8 cellular contexts compared by ENCODE assay signal in the genomic region with DNA sequence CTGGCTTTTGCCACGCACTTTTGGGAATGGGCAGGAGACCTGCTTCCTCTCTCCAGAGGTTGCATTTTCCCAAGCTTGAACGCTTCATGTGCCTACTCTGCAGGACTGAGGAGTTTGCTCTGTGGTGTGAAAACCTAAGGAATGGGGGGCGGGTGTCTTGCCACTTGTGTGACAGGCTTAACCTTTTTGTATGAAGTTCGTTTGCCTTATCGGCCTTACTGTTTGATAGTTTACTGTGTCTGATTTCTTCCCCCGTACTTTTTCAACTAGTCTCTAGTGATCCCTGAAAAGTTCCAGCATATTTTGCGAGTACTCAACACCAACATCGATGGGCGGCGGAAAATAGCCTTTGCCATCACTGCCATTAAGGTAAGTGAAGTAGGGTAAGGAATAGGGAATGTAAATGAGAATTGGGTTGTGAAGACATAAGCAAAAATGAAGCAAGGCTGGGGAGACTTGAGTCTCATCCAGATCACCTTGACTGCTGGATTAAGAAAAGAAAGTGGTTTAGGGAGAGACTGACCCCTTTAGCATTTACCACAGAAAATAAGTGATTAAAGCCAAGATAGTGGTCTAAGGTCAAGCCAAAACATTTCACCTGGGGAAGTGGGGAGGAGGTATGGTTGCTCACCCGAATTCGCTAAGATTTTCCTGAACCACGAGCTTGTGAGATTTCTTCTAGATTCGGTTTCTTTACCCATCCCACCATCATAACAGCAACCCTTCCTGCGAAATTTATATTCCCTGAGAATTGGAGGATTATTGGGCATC. TPM values are rescaled to one million over a fixed set of nuclear protein-coding genes. Genes with fewer than 3 reads are reported as not detected.
DNase-seq lines count a peak whose midpoint lies in the region; ATAC-seq, FAIRE-seq and TF ChIP-seq lines count a peak whose summit lies in the region.

No MANE protein-coding gene starts in this region.

- H3K4me3 ChIP-seq in epithelial cell of proximal tubule (ENCODE audit: low read depth, low read length): peak overlapping the region; percentile 95
- H3K4me3 ChIP-seq in pancreas: peak overlapping the region; percentile 64 to 85 (median 76)

- peaks cover 22 to 32% (median 23%) of the 10 kb centered on the region in 3 donors for H3K4me1 ChIP-seq in pancreas

- WGBS in pancreas, 2 donors: 10 to 11% methylated on average over 15 of the region's 15 CpGs

- no peak for ATAC-seq in pancreas

- TF ChIP-seq CTCF in RWPE1 (conservative IDR thresholded peaks at IDR 0.05; ENCODE audit: low read depth) (no peak), epithelial cell of proximal tubule (conservative IDR thresholded peaks at IDR 0.05; ENCODE audit: low read depth, low read length) (no peak), pancreas (IDR thresholded peaks at IDR 0.05) (no peak)

- DNase-seq in CMK (ENCODE audit: low read depth): peak; percentile 50
- DNase-seq in RWPE1 (ENCODE audit: low spot score): no peak
- no peak for DNase-seq in epithelial cell of proximal tubule (ENCODE audit: low read depth)
- DNase-seq in pancreas: no peak
- no peak for DNase-seq in stimulated activated naive CD4-positive, alpha-beta T cell treated with Interleukin-2 at 50 U/mL for 16 hours (lab: John Stamatoyannopoulos, UW)
- no peak for DNase-seq in stimulated activated CD4-positive, alpha-beta T cell treated with anti-CD3 and anti-CD28 coated beads, Interleukin-12 subunit alpha, Interleukin-12 subunit beta, amount 100 ng/mL, for 4 hours
- no peak for DNase-seq in HCEC 1CT
- no peak for DNase-seq in GM19238 (ENCODE audit: insufficient read length, low spot score)

- FAIRE-seq in pancreas (lab: Jason Lieb, UNC): no peak

- intact Hi-C loops in pancreas (cut with DNase I): no loop called here

- no peaks in the 10 kb centered on the region for H3K9me3 ChIP-seq in pancreas

- H3K27me3 ChIP-seq in pancreas: no peaks in the 10 kb centered on the region

- POLR2A ChIA-PET in RWPE1 (lab: Yijun Ruan, JAX; ENCODE audit: low non-redundant PET): interaction anchor here (1.0 to 2.0 kb wide), 4 partner anchors 12 to 51 kb away, joined by 3 to 10 read pairs (median 4); partner anchors contain the start of genes PFDN6 and WDR46

- H3K36me3 ChIP-seq in pancreas: peaks cover 0 to 34% (median 24%) of the 10 kb centered on the region in 3 donors

- CTCF ChIA-PET in RWPE1 (lab: Yijun Ruan, JAX): interaction anchor here (0.5 to 0.6 kb wide), 3 partner anchors 73 to 1803 kb away, joined by 3 to 7 read pairs (median 3); no protein-coding TSS in a partner anchor

- peak overlapping the region; percentile 90 for H3K27ac ChIP-seq in RWPE1
- peak overlapping the region; percentile 81 to 93 (median 92) for H3K27ac ChIP-seq in pancreas

RNA-seq across cellular contexts. Expression of gene RPS18, which starts 0.7 kb away (rescaled TPM):
- total RNA-seq in epithelial cell of proximal tubule: 2,737 and 3,799 TPM in 2 replicates
- 1,000 to 10,000 TPM; 1,052 to 2,464 (median 1,700) TPM for total RNA-seq in pancreas
- polyA plus RNA-seq in pancreas: 1,000 to 10,000 TPM; 2,817 to 3,510 TPM

RNA-seq across cellular contexts. Expression of gene VPS52, which starts 0.9 kb away (rescaled TPM):
- 33.9 and 42.8 TPM in 2 replicates for total RNA-seq in epithelial cell of proximal tubule
- 10 to 100 TPM; 23.2 to 37.5 (median 24.8) TPM for total RNA-seq in pancreas
- polyA plus RNA-seq in pancreas: 10 to 100 TPM; 50.1 to 62.2 TPM

RNA-seq across cellular contexts. Expression of gene B3GALT4, which starts 4.4 kb away (rescaled TPM):
- 4.6 and 7.0 TPM in 2 replicates for total RNA-seq in epithelial cell of proximal tubule
- 1 to 10 TPM; 2.1 to 5.4 (median 2.6) TPM for total RNA-seq in pancreas
- 1 to 10 TPM; 5.6 to 8.7 TPM for polyA plus RNA-seq in pancreas

RNA-seq across cellular contexts. Expression of gene WDR46, which starts 16.5 kb away (rescaled TPM):
- total RNA-seq in epithelial cell of proximal tubule: 67.9 and 116 TPM in 2 replicates
- total RNA-seq in pancreas: 10 to 100 TPM; 17.7 to 28.8 (median 26.2) TPM
- 10 to 100 TPM; 90.1 to 96.8 TPM for polyA plus RNA-seq in pancreas

RNA-seq across cellular contexts. Expression of gene PFDN6, which starts 16.9 kb away (rescaled TPM):
- total RNA-seq in epithelial cell of proximal tubule (55.8 and 69.3 TPM in 2 replicates), pancreas (10 to 100 TPM in 5 of 6 donors, 1 to 10 TPM in 1; 9.7 to 19.9 (median 19.0) TPM)
- 100 to 1,000 TPM in 1 of 2 donors, 10 to 100 TPM in 1; 76.2 to 119 TPM for polyA plus RNA-seq in pancreas
